1 cellular context compared by ENCODE assay signal in the genomic region with DNA sequence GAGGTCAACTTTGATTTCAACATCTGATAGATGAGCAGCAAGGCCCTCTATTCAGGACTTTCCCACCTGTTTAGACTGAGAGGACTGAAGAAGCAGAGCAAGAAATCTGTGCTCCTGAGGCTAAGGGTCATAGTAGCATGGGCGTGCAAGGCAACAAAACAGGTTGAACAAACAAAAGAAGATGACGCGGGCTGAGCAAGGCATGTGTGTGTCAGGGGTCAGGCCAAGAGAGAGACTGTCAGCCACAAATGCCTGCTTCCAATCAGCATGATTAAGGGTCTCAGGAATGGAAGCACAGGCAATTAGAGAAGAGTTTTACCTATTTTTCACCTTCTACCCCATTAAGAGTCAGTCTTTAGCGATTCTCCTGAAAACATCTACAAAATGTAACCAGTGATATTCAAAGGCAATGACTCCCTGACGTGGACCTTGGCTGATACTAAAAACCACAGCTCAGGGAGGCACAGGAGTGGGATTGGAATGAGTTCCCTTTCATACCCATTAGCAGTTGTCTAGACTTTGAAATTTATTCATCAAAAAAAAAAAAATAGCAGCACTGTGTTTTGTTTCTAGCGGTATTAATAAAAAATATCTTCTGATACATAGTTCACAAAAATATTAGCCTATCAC.
TF ChIP-seq lines count a peak whose summit lies in the region.

No MANE protein-coding gene starts in this region.

TF ChIP-seq in SK-N-SH treated with all-trans-retinoic acid at 6 μM for 48 hours, 23 proteins besides CTCF, POLR2A, EP300 and RAD21 (continued from another document):
- TF ChIP-seq TSHZ2 (CRISPR knock-in tag; IDR thresholded peaks at IDR 0.05) (no peak), ZFP3 (CRISPR knock-in tag; IDR thresholded peaks at IDR 0.05) (no peak), ESRRG (CRISPR knock-in tag; IDR thresholded peaks at IDR 0.05) (no peak)
